19 cellular contexts compared by ENCODE assay signal in genomic region chr2:217924346-217924901, GRCh38.
DNase-seq lines count a peak whose midpoint lies in the region; ATAC-seq, FAIRE-seq and TF ChIP-seq lines count a peak whose summit lies in the region.
"Had no signal": no experiment of that assay in that cellular context is flagged by ENCODE, and none has a peak within 500 bp of the region (broad histone marks: within the 10 kb centered on the region; RNA-seq: fewer than 3 reads in every experiment).

No MANE protein-coding gene starts in this region.

- DNase-seq in adrenal gland (no peak), esophagus muscularis mucosa (ENCODE audit: extremely low spot score) (no peak), thoracic aorta (ENCODE audit: low spot score) (no peak), GM19239 (ENCODE audit: insufficient read length, low spot score) (no peak), NCI-H1092 treated with DMSO at 0.1 percent for 48 hours (lab: John Stamatoyannopoulos, UW) (no peak), HPDE6-E6E7 (ENCODE audit: extremely low spot score) (no peak)
- DNase-seq in activated CD4-positive, alpha-beta memory T cell treated with anti-CD3 and anti-CD28 coated beads for 36 hours = no peak
- DNase-seq: activated CD4-positive, alpha-beta T cell treated with anti-CD3 and anti-CD28 coated beads for 1 hour; activated effector memory CD4-positive, alpha-beta T cell treated with anti-CD3 and anti-CD28 coated beads, Interleukin-2, amount 50 U/mL, for 16 hours; amygdala; CD4-positive, alpha-beta memory T cell; left colon; NCI-H1694; NCI-H2227 treated with DMSO at 0.1 percent for 48 hours; Peyer's patch had no signal

- POLR2A ChIA-PET in activated CD4-positive, alpha-beta memory T cell treated with anti-CD3 and anti-CD28 coated beads for 36 hours (lab: Charles Lee) = no interaction called here

- H3K27me3 ChIP-seq in adrenal gland (no peaks in the 10 kb centered on the region), esophagus muscularis mucosa (no peaks in the 10 kb centered on the region), thoracic aorta (replicated peaks; ENCODE audit: insufficient read depth) (no peaks in the 10 kb centered on the region)
- H3K27me3 ChIP-seq: Peyer's patch had no signal

- no peaks in the 10 kb centered on the region for H3K36me3 Mint-ChIP-seq in nephron (ENCODE audit: low read depth)
- no peaks in the 10 kb centered on the region for H3K36me3 Mint-ChIP-seq in activated CD4-positive, alpha-beta memory T cell treated with anti-CD3 and anti-CD28 coated beads for 36 hours
- H3K36me3 Mint-ChIP-seq: CD4-positive, alpha-beta memory T cell had no signal

- TF ChIP-seq CTCF in adrenal gland (IDR thresholded peaks at IDR 0.05) (no peak), esophagus muscularis mucosa (IDR thresholded peaks at IDR 0.05) (no peak), nephron (IDR thresholded peaks at IDR 0.05; ENCODE audit: unreplicated experiment in 3 of 3) (no peak), thoracic aorta (IDR thresholded peaks at IDR 0.05) (no peak)

- no peak overlapping the region for H3K4me3 Mint-ChIP-seq in nephron
- no peak overlapping the region for H3K4me3 Mint-ChIP-seq in activated CD4-positive, alpha-beta memory T cell treated with anti-CD3 and anti-CD28 coated beads for 36 hours

- 67 to 87% (median 79%) methylated on average over 5 of the region's 5 CpGs for WGBS in adrenal gland, 4 donors
- 46% methylated on average over 2 of the region's 5 CpGs for WGBS in esophagus muscularis mucosa

- no peaks in the 10 kb centered on the region for H3K9me3 ChIP-seq in adrenal gland (replicated peaks in 1 of 3)
- no peaks in the 10 kb centered on the region for H3K9me3 ChIP-seq in esophagus muscularis mucosa
- no peaks in the 10 kb centered on the region for H3K9me3 ChIP-seq in thoracic aorta
- H3K9me3 ChIP-seq: Peyer's patch had no signal

- ATAC-seq in thoracic aorta (ENCODE audit: insufficient number of reproducible peaks, low FRiP score, low read depth) = no peak
- ATAC-seq: left colon, SK-N-SH treated with all-trans-retinoic acid at 6 μM for 48 hours had no signal

- TF ChIP-seq POLR2A in adrenal gland (IDR thresholded peaks at IDR 0.05) (no peak), esophagus muscularis mucosa (IDR thresholded peaks at IDR 0.05; ENCODE audit: low read depth) (no peak)

- H3K36me3 ChIP-seq in adrenal gland (replicated peaks in 1 of 2) (no peaks in the 10 kb centered on the region), esophagus muscularis mucosa (peaks cover 0 to 20% (median 4%) of the 10 kb centered on the region in 4 donors), thoracic aorta (peaks cover under 1% of the 10 kb centered on the region)
- H3K36me3 ChIP-seq: Peyer's patch had no signal

- H3K9me3 Mint-ChIP-seq in nephron = no peaks in the 10 kb centered on the region
- no peaks in the 10 kb centered on the region for H3K9me3 Mint-ChIP-seq in activated CD4-positive, alpha-beta memory T cell treated with anti-CD3 and anti-CD28 coated beads for 36 hours
- H3K9me3 Mint-ChIP-seq: CD4-positive, alpha-beta memory T cell had no signal

- CTCF ChIA-PET in activated CD4-positive, alpha-beta memory T cell treated with anti-CD3 and anti-CD28 coated beads for 36 hours (lab: Charles Lee) = no interaction called here

- peak overlapping the region; percentile 38 to 67 (median 58) for H3K27ac Mint-ChIP-seq in nephron
- no peak overlapping the region for H3K27ac Mint-ChIP-seq in activated CD4-positive, alpha-beta memory T cell treated with anti-CD3 and anti-CD28 coated beads for 36 hours

- peak overlapping the region in 4 of 5 donors; percentile 50 to 98 (median 88) for H3K27ac ChIP-seq in adrenal gland
- H3K27ac ChIP-seq in esophagus muscularis mucosa (replicated peaks in 1 of 4) = peak overlapping the region; percentile 89 to 98 (median 97)
- H3K27ac ChIP-seq in thoracic aorta = peak overlapping the region; percentile 99 to 100

- intact Hi-C loops in adrenal gland (cut with DNase I) = no loop called here
- intact Hi-C loops in esophagus muscularis mucosa (cut with DNase I) = no loop called here
- intact Hi-C loops in activated CD4-positive, alpha-beta memory T cell treated with anti-CD3 and anti-CD28 coated beads for 36 hours (cut with micrococcal nuclease) = no loop called here

- FAIRE-seq in GM19239 (lab: Jason Lieb, UNC) = no peak
- FAIRE-seq: GM18507 had no signal

- H3K4me3 ChIP-seq in adrenal gland = no peak overlapping the region
- H3K4me3 ChIP-seq in esophagus muscularis mucosa = peak overlapping the region in 1 of 4 donors; percentile 10
- H3K4me3 ChIP-seq in thoracic aorta = no peak overlapping the region
- H3K4me3 ChIP-seq: Peyer's patch, skin epidermis had no signal

- peaks cover 3% of the 10 kb centered on the region for H3K27me3 Mint-ChIP-seq in nephron (ENCODE audit: low read depth)
- H3K27me3 Mint-ChIP-seq in activated CD4-positive, alpha-beta memory T cell treated with anti-CD3 and anti-CD28 coated beads for 36 hours = no peaks in the 10 kb centered on the region

- no peak for TF ChIP-seq EP300 in esophagus muscularis mucosa (IDR thresholded peaks at IDR 0.05)

- peaks cover 68% of the 10 kb centered on the region for H3K4me1 Mint-ChIP-seq in nephron
- no peaks in the 10 kb centered on the region for H3K4me1 Mint-ChIP-seq in activated CD4-positive, alpha-beta memory T cell treated with anti-CD3 and anti-CD28 coated beads for 36 hours (ENCODE audit: low read depth)
- H3K4me1 Mint-ChIP-seq: CD4-positive, alpha-beta memory T cell had no signal

- H3K4me1 ChIP-seq in adrenal gland (replicated peaks in 1 of 2) (peaks cover 66 to 97% of the 10 kb centered on the region in 2 donors), esophagus muscularis mucosa (peaks cover 100% of the 10 kb centered on the region in 4 donors), thoracic aorta (ENCODE audit: control insufficient read depth in 1 of 2, low read depth in 2 of 2) (peaks cover 83 to 100% of the 10 kb centered on the region in 2 donors)
